Comparison of ENCODE assay signal across 8 cellular contexts in genomic region chr6:129646617-129647016, GRCh38.
DNase-seq lines count a peak whose midpoint lies in the region; ATAC-seq and TF ChIP-seq lines count a peak whose summit lies in the region.

No MANE protein-coding gene starts in this region.

- no peaks in the 10 kb centered on the region for H3K27me3 Mint-ChIP-seq in HFFc6 (ENCODE audit: insufficient read depth)
- no peaks in the 10 kb centered on the region for H3K27me3 Mint-ChIP-seq in activated naive CD4-positive, alpha-beta T cell treated with anti-CD3 and anti-CD28 coated beads, Interleukin-2, amount 10 ng/mL, durations not matched to agents 7 days and 5 days

- ATAC-seq in GM18861 (IDR thresholded peaks at IDR 0.05; ENCODE audit: unreplicated experiment) (peak; percentile 66), HG03558 (IDR thresholded peaks at IDR 0.05; ENCODE audit: extremely low read depth, unreplicated experiment) (peak; percentile 83), left lung (no peak)

- intact Hi-C loops in left lung (cut with DNase I), result no loop called here

- no peak for DNase-seq in HFFc6
- DNase-seq in left kidney (ENCODE audit: low read depth, low spot score), result peak; percentile 27
- DNase-seq in left lung, result no peak
- no peak for DNase-seq in epidermal melanocyte (ENCODE audit: insufficient read length, low spot score)
- DNase-seq in activated naive CD4-positive, alpha-beta T cell treated with anti-CD3 and anti-CD28 coated beads, Interleukin-2, amount 10 ng/mL, durations not matched to agents 7 days and 5 days, result no peak
- DNase-seq in HUDEP-2 (lab: John Stamatoyannopoulos, UW; ENCODE audit: unreplicated experiment in 76 of 76), result no peak

- peak overlapping the region; percentile 61 for H3K27ac Mint-ChIP-seq in HFFc6
- H3K27ac Mint-ChIP-seq in activated naive CD4-positive, alpha-beta T cell treated with anti-CD3 and anti-CD28 coated beads, Interleukin-2, amount 10 ng/mL, durations not matched to agents 7 days and 5 days, result no peak overlapping the region

- no peaks in the 10 kb centered on the region for H3K36me3 ChIP-seq in left lung

- TF ChIP-seq CTCF in HFFc6 (IDR thresholded peaks at IDR 0.05) (no peak), left lung (IDR thresholded peaks at IDR 0.05) (no peak)

- peak overlapping the region in 1 of 2 donors; percentile 34 for H3K27ac ChIP-seq in left lung

- H3K27me3 ChIP-seq in left lung, result no peaks in the 10 kb centered on the region

- peaks cover 79% of the 10 kb centered on the region for H3K4me1 Mint-ChIP-seq in HFFc6 (ENCODE audit: low read depth)
- peaks cover 11% of the 10 kb centered on the region for H3K4me1 Mint-ChIP-seq in activated naive CD4-positive, alpha-beta T cell treated with anti-CD3 and anti-CD28 coated beads, Interleukin-2, amount 10 ng/mL, durations not matched to agents 7 days and 5 days

- H3K9me3 ChIP-seq in left lung, result no peaks in the 10 kb centered on the region

- H3K4me1 ChIP-seq in left lung, result peaks cover 20 to 39% of the 10 kb centered on the region in 2 donors

- no peaks in the 10 kb centered on the region for H3K9me3 Mint-ChIP-seq in HFFc6
- H3K9me3 Mint-ChIP-seq in activated naive CD4-positive, alpha-beta T cell treated with anti-CD3 and anti-CD28 coated beads, Interleukin-2, amount 10 ng/mL, durations not matched to agents 7 days and 5 days, result no peaks in the 10 kb centered on the region

- no peak overlapping the region for H3K4me3 ChIP-seq in left lung

- no peak overlapping the region for H3K4me3 Mint-ChIP-seq in HFFc6
- H3K4me3 Mint-ChIP-seq in activated naive CD4-positive, alpha-beta T cell treated with anti-CD3 and anti-CD28 coated beads, Interleukin-2, amount 10 ng/mL, durations not matched to agents 7 days and 5 days, result no peak overlapping the region

- CTCF ChIA-PET in activated naive CD4-positive, alpha-beta T cell treated with anti-CD3 and anti-CD28 coated beads, Interleukin-2, amount 10 ng/mL, durations not matched to agents 7 days and 5 days (lab: Charles Lee), result no interaction called here

- H3K36me3 Mint-ChIP-seq in HFFc6 (ENCODE audit: low read depth), result peaks cover 18% of the 10 kb centered on the region
- H3K36me3 Mint-ChIP-seq in activated naive CD4-positive, alpha-beta T cell treated with anti-CD3 and anti-CD28 coated beads, Interleukin-2, amount 10 ng/mL, durations not matched to agents 7 days and 5 days, result peaks cover under 1% of the 10 kb centered on the region
